1 cellular context compared by ENCODE assay signal in genomic region chr9:95764920-95765319, GRCh38.
TF ChIP-seq lines count a peak whose summit lies in the region.

No MANE protein-coding gene starts in this region.

TF ChIP-seq in HepG2, 621 proteins besides CTCF, POLR2A, EP300 and RAD21 (continued from another document):
- TF ChIP-seq ZNF274 (CRISPR knock-in tag; IDR thresholded peaks at IDR 0.05) = no peak
- no peak for TF ChIP-seq ZNF232 (CRISPR knock-in tag; IDR thresholded peaks at IDR 0.05; ENCODE audit: borderline replicate concordance)
- no peak for TF ChIP-seq ZNF512B (CRISPR knock-in tag; IDR thresholded peaks at IDR 0.05; ENCODE audit: borderline replicate concordance)
- TF ChIP-seq SRSF9 (IDR thresholded peaks at IDR 0.05; ENCODE audit: borderline replicate concordance, insufficient read depth, low read depth, low read length, poor library complexity, severe bottlenecking) = no peak
- peak; percentile 95 for TF ChIP-seq NAIF1 (CRISPR knock-in tag; IDR thresholded peaks at IDR 0.05; ENCODE audit: borderline replicate concordance)
- no peak for TF ChIP-seq ZBTB34 (CRISPR knock-in tag; IDR thresholded peaks at IDR 0.05)
- TF ChIP-seq GABPA (IDR thresholded peaks at IDR 0.05; ENCODE audit: low read depth, low read length) = no peak
- TF ChIP-seq GABPA (CRISPR knock-in tag; IDR thresholded peaks at IDR 0.05; ENCODE audit: low read depth) = no peak
- TF ChIP-seq POLR2G (IDR thresholded peaks at IDR 0.05; ENCODE audit: low read depth, low read length) = peak; percentile 51; the same call in 1 of the 2 replicates
- TF ChIP-seq PHB2 (IDR thresholded peaks at IDR 0.05; ENCODE audit: partially characterized antibody) = no peak
- no peak for TF ChIP-seq ZNF264 (CRISPR knock-in tag; IDR thresholded peaks at IDR 0.05)
- no peak for TF ChIP-seq ZNF296 (CRISPR knock-in tag; conservative IDR thresholded peaks at IDR 0.05)
- no peak for TF ChIP-seq ZNF550 (CRISPR knock-in tag; IDR thresholded peaks at IDR 0.05; ENCODE audit: borderline replicate concordance)
